9 cellular contexts compared by ENCODE assay signal in genomic region chr14:65791551-65791981, GRCh38.
DNase-seq lines count a peak whose midpoint lies in the region; ATAC-seq and TF ChIP-seq lines count a peak whose summit lies in the region.
"Had no signal": no experiment of that assay in that cellular context is flagged by ENCODE, and none has a peak within 500 bp of the region (broad histone marks: within the 10 kb centered on the region; RNA-seq: fewer than 3 reads in every experiment).

No MANE protein-coding gene starts in this region.

- no peak for TF ChIP-seq CTCF in nephron progenitor cell (IDR thresholded peaks at IDR 0.05)

- no peak overlapping the region for H3K4me3 Mint-ChIP-seq in nephron progenitor cell
- H3K4me3 Mint-ChIP-seq: activated naive CD4-positive, alpha-beta T cell treated with anti-CD3 and anti-CD28 coated beads, Interleukin-2, amount 50 U/mL, for 24 hours had no signal

- H3K27me3 Mint-ChIP-seq in nephron progenitor cell (ENCODE audit: low read depth, poor library complexity): peaks cover 5% of the 10 kb centered on the region
- H3K27me3 Mint-ChIP-seq: activated naive CD4-positive, alpha-beta T cell treated with anti-CD3 and anti-CD28 coated beads, Interleukin-2, amount 50 U/mL, for 24 hours had no signal

- peaks cover 16% of the 10 kb centered on the region for H3K4me1 Mint-ChIP-seq in nephron progenitor cell
- H3K4me1 Mint-ChIP-seq: activated naive CD4-positive, alpha-beta T cell treated with anti-CD3 and anti-CD28 coated beads, Interleukin-2, amount 50 U/mL, for 24 hours had no signal

- H3K9me3 Mint-ChIP-seq in nephron progenitor cell: no peaks in the 10 kb centered on the region
- H3K9me3 Mint-ChIP-seq: activated naive CD4-positive, alpha-beta T cell treated with anti-CD3 and anti-CD28 coated beads, Interleukin-2, amount 50 U/mL, for 24 hours had no signal

- ATAC-seq in HG03571 (IDR thresholded peaks at IDR 0.05; ENCODE audit: unreplicated experiment) (no peak), HG02870 (IDR thresholded peaks at IDR 0.05; ENCODE audit: unreplicated experiment) (no peak), HG03280 (IDR thresholded peaks at IDR 0.05; ENCODE audit: unreplicated experiment) (no peak)

- DNase-seq in GM03348 (ENCODE audit: low spot score) (peak; percentile 63), M059J (ENCODE audit: low read depth) (peak; percentile 81), dermis blood vessel endothelial cell (peak; percentile 1), nephron progenitor cell (peak; percentile 29), NCI-H1417 treated with DMSO at 0.1 percent for 48 hours (lab: John Stamatoyannopoulos, UW) (no peak)

- no peak overlapping the region for H3K27ac Mint-ChIP-seq in nephron progenitor cell
- H3K27ac Mint-ChIP-seq: activated naive CD4-positive, alpha-beta T cell treated with anti-CD3 and anti-CD28 coated beads, Interleukin-2, amount 50 U/mL, for 24 hours had no signal

- H3K36me3 Mint-ChIP-seq in nephron progenitor cell (ENCODE audit: low read depth): no peaks in the 10 kb centered on the region
- H3K36me3 Mint-ChIP-seq: activated naive CD4-positive, alpha-beta T cell treated with anti-CD3 and anti-CD28 coated beads, Interleukin-2, amount 50 U/mL, for 24 hours had no signal
